ENCODE assay signal across 9 cellular contexts in the genomic region with DNA sequence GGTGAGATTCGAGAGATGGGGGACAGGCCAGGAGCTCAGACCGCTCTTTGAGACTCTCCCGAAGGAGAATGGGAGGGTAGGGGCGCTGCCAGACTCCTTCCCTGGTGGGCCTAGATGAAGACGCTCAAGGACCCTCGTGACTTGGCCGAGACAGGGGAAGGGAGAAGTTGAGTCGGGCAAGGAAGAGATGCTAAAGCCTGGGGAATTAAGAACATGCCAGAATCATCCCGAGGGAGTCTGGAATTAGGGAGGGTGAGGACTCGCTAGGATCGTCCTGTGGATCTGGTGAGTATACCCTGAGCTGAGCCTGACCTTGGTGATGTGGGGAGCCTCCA. TPM values are rescaled to one million over a fixed set of nuclear protein-coding genes. Genes with fewer than 3 reads are reported as not detected.
DNase-seq lines count a peak whose midpoint lies in the region; ATAC-seq and TF ChIP-seq lines count a peak whose summit lies in the region.
"Had no signal": no experiment of that assay in that cellular context is flagged by ENCODE, and none has a peak within 500 bp of the region (broad histone marks: within the 10 kb centered on the region; RNA-seq: fewer than 3 reads in every experiment).

No MANE protein-coding gene starts in this region.

- no peaks in the 10 kb centered on the region for H3K9me3 Mint-ChIP-seq in nephron progenitor cell

- H3K27ac ChIP-seq in C4-2B (peak overlapping the region; percentile 93), Karpas-422 (ENCODE audit: low read length) (peak overlapping the region; percentile 87), coronary artery (no peak overlapping the region)

- peak overlapping the region; percentile 91 for H3K27ac Mint-ChIP-seq in nephron progenitor cell

- H3K9ac ChIP-seq in Karpas-422 (ENCODE audit: low read length): peak overlapping the region; percentile 94

- H3K79me2 ChIP-seq in Karpas-422 (ENCODE audit: low read length): peaks cover 14% of the 10 kb centered on the region

- ATAC-seq in GM21619 (IDR thresholded peaks at IDR 0.05; ENCODE audit: unreplicated experiment) (no peak), HG03571 (IDR thresholded peaks at IDR 0.05; ENCODE audit: unreplicated experiment) (no peak)

- no peaks in the 10 kb centered on the region for H3K9me2 ChIP-seq in Karpas-422 (replicated peaks; ENCODE audit: insufficient read depth, low read length)

- H3K36me3 ChIP-seq in Karpas-422 (ENCODE audit: insufficient read depth, low read length): peaks cover 45% of the 10 kb centered on the region

- DNase-seq in Karpas-422 (no peak), coronary artery (ENCODE audit: low spot score) (no peak), nephron progenitor cell (no peak), SHP77 treated with DMSO at 0.1 percent for 48 hours (lab: John Stamatoyannopoulos, UW) (no peak), KG1 (lab: John Stamatoyannopoulos, UW) (no peak)

- H3K4me3 Mint-ChIP-seq in nephron progenitor cell: peak overlapping the region; percentile 98

- 0 out of 2 replicates have a peak overlapping the region, but pooled peaks have one; percentile 15 for H2AFZ ChIP-seq in Karpas-422 (ENCODE audit: low read length)

- TF ChIP-seq CTCF in C4-2B (conservative IDR thresholded peaks at IDR 0.05) (no peak), coronary artery (IDR thresholded peaks at IDR 0.05) (no peak), nephron progenitor cell (IDR thresholded peaks at IDR 0.05) (no peak)

- no peaks in the 10 kb centered on the region for H4K20me1 ChIP-seq in Karpas-422 (ENCODE audit: insufficient read depth, low read depth, low read length)

- H3K27me3 Mint-ChIP-seq in nephron progenitor cell (ENCODE audit: low read depth, poor library complexity): no peaks in the 10 kb centered on the region

- H3K4me1 Mint-ChIP-seq in nephron progenitor cell: peaks cover 41% of the 10 kb centered on the region

- peaks cover 5% of the 10 kb centered on the region for H3K4me1 ChIP-seq in Karpas-422 (ENCODE audit: low read length)

- H3K9me3 ChIP-seq in Karpas-422 (ENCODE audit: low read length): no peaks in the 10 kb centered on the region

- H3K27me3 ChIP-seq in Karpas-422 (ENCODE audit: low read length): no peaks in the 10 kb centered on the region

- H3K4me3 ChIP-seq in Karpas-422 (ENCODE audit: low read length) (peak overlapping the region; percentile 93), coronary artery (peak overlapping the region; percentile 70)

- peak overlapping the region; percentile 88 for H3K4me2 ChIP-seq in Karpas-422 (ENCODE audit: low read depth, low read length, poor library complexity, severe bottlenecking)

- H3K36me3 Mint-ChIP-seq in nephron progenitor cell (ENCODE audit: low read depth): peaks cover 67% of the 10 kb centered on the region

RNA-seq across cellular contexts. Expression of gene UBE2C, which starts 0.5 kb away (rescaled TPM):
- 124 and 141 TPM in 2 replicates for total RNA-seq in Karpas-422 (2014; rRNA removed; shearing (Covaris generic); ENCODE audit: low replicate concordance)

RNA-seq across cellular contexts. Expression of gene TNNC2, which starts 14.1 kb away (rescaled TPM):
- not detected in 2 replicates for total RNA-seq in Karpas-422 (2014; rRNA removed; shearing (Covaris generic); ENCODE audit: low replicate concordance)
- total RNA-seq: glomerular endothelial cell had no signal

RNA-seq across cellular contexts. Expression of gene SNX21, which starts 20.6 kb away (rescaled TPM):
- not detected in 2 replicates for total RNA-seq in Karpas-422 (2014; rRNA removed; shearing (Covaris generic); ENCODE audit: low replicate concordance)

RNA-seq across cellular contexts. Expression of gene DNTTIP1, which starts 21.2 kb away (rescaled TPM):
- total RNA-seq in Karpas-422 (2014; rRNA removed; shearing (Covaris generic); ENCODE audit: low replicate concordance): 14.2 and 36.0 TPM in 2 replicates

RNA-seq across cellular contexts. Expression of gene WFDC3, which starts 21.3 kb away (rescaled TPM):
- total RNA-seq in Karpas-422 (2014; rRNA removed; shearing (Covaris generic); ENCODE audit: low replicate concordance): not detected in 2 replicates

Comparison
In these comparisons a context has a peak if more than half of its experiments do, and no peak if none do; other contexts are left out.
1. H3K27ac ChIP-seq: peak in C4-2B (single experiment) and Karpas-422 (single experiment); none in coronary artery (0 of 2).